Comparison of ENCODE assay signal across 2 cellular contexts in the genomic region with DNA sequence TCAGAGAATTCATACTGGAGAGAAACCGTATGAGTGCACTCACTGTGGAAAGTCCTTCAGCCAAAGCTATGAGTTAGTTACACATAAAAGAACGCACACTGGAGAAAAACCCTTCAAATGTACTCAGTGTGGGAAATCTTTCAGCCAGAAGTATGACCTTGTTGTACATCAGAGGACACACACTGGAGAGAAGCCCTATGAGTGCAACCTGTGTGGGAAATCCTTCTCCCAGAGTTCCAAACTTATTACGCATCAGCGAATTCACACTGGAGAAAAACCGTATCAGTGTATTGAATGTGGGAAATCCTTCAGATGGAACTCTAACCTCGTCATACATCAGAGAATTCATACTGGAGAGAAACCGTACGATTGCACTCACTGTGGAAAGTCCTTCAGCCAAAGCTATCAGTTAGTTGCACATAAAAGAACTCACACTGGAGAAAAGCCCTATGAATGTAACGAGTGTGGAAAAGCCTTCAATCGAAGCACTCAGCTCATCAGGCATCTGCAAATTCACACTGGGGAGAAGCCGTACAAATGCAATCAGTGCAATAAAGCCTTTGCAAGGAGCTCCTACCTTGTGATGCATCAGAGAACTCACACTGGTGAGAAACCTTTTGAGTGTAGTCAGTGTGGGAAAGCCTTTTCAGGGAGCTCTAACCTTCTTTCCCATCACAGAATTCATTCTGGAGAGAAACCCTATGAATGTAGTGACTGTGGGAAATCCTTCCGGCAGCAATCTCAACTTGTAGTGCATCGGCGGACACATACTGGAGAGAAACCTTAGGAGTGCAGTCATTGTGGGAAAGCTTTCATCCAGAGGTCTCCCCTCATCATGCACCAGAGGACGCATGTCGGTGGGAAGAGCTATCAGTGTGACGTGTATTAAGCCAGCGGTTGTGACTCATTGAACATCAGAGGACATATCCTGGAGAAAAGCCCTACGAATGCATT.
A peak's percentile ranks its signal among the peaks of the same experiment; 100 is the strongest.
TF ChIP-seq lines count a peak whose summit lies in the region.

No MANE protein-coding gene starts in this region.

TF ChIP-seq in HepG2, 621 proteins besides CTCF, POLR2A, EP300 and RAD21 (continues in another document):
- TF ChIP-seq NR1H2 (CRISPR knock-in tag; IDR thresholded peaks at IDR 0.05; ENCODE audit: borderline replicate concordance, low read depth) (no peak), ZNF274 (CRISPR knock-in tag; IDR thresholded peaks at IDR 0.05) (peak; percentile 100), RELA (CRISPR knock-in tag; IDR thresholded peaks at IDR 0.05) (no peak), SETDB1 (CRISPR knock-in tag; IDR thresholded peaks at IDR 0.05; ENCODE audit: borderline replicate concordance) (no peak), RXRB (CRISPR knock-in tag; IDR thresholded peaks at IDR 0.05; ENCODE audit: borderline replicate concordance) (no peak), AGO2 (optimal IDR thresholded peaks at IDR 0.05; ENCODE audit: low read depth, low read length) (no peak), ZNF550 (CRISPR knock-in tag; IDR thresholded peaks at IDR 0.05; ENCODE audit: borderline replicate concordance) (no peak), ZSCAN30 (CRISPR knock-in tag; IDR thresholded peaks at IDR 0.05) (no peak), FOXO1 (CRISPR knock-in tag; IDR thresholded peaks at IDR 0.05) (no peak), HOXA3 (CRISPR knock-in tag; IDR thresholded peaks at IDR 0.05) (no peak), ZSCAN22 (CRISPR knock-in tag; IDR thresholded peaks at IDR 0.05) (no peak), ZNF75D (CRISPR knock-in tag; IDR thresholded peaks at IDR 0.05; ENCODE audit: borderline replicate concordance) (0 out of 2 replicates have a peak, but pooled peaks have one; percentile 49), RFXANK (CRISPR knock-in tag; IDR thresholded peaks at IDR 0.05) (no peak), PHF21A (CRISPR knock-in tag; IDR thresholded peaks at IDR 0.05) (no peak), ZNF431 (CRISPR knock-in tag; IDR thresholded peaks at IDR 0.05; ENCODE audit: borderline replicate concordance, low read depth) (no peak)
- TF ChIP-seq, protein P1, sequence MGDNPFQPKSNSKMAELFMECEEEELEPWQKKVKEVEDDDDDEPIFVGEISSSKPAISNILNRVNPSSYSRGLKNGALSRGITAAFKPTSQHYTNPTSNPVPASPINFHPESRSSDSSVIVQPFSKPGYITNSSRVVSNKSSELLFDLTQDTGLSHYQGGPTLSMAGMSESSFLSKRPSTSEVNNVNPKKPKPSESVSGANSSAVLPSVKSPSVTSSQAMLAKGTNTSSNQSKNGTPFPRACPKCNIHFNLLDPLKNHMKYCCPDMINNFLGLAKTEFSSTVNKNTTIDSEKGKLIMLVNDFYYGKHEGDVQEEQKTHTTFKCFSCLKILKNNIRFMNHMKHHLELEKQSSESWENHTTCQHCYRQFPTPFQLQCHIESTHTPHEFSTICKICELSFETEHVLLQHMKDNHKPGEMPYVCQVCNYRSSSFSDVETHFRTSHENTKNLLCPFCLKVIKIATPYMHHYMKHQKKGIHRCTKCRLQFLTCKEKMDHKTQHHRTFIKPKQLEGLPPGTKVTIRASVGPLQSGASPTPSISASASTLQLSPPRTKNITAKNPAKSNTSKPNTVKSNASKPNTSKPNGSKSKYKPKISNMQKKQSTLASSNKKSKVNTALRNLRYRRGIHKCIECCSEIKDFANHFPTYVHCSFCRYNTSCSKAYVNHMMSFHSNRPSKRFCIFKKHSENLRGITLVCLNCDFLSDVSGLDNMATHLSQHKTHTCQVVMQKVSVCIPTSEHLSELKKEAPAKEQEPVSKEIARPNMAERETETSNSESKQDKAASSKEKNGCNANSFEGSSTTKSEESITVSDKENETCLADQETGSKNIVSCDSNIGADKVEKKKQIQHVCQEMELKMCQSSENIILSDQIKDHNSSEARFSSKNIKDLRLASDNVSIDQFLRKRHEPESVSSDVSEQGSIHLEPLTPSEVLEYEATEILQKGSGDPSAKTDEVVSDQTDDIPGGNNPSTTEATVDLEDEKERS (CRISPR knock-in tag; IDR thresholded peaks at IDR 0.05) = peak; percentile 65; the same call in 1 of the 2 replicates
- TF ChIP-seq, protein P2, sequence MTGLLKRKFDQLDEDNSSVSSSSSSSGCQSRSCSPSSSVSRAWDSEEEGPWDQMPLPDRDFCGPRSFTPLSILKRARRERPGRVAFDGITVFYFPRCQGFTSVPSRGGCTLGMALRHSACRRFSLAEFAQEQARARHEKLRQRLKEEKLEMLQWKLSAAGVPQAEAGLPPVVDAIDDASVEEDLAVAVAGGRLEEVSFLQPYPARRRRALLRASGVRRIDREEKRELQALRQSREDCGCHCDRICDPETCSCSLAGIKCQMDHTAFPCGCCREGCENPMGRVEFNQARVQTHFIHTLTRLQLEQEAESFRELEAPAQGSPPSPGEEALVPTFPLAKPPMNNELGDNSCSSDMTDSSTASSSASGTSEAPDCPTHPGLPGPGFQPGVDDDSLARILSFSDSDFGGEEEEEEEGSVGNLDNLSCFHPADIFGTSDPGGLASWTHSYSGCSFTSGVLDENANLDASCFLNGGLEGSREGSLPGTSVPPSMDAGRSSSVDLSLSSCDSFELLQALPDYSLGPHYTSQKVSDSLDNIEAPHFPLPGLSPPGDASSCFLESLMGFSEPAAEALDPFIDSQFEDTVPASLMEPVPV (CRISPR knock-in tag; IDR thresholded peaks at IDR 0.05) = no peak
- TF ChIP-seq, protein P3, sequence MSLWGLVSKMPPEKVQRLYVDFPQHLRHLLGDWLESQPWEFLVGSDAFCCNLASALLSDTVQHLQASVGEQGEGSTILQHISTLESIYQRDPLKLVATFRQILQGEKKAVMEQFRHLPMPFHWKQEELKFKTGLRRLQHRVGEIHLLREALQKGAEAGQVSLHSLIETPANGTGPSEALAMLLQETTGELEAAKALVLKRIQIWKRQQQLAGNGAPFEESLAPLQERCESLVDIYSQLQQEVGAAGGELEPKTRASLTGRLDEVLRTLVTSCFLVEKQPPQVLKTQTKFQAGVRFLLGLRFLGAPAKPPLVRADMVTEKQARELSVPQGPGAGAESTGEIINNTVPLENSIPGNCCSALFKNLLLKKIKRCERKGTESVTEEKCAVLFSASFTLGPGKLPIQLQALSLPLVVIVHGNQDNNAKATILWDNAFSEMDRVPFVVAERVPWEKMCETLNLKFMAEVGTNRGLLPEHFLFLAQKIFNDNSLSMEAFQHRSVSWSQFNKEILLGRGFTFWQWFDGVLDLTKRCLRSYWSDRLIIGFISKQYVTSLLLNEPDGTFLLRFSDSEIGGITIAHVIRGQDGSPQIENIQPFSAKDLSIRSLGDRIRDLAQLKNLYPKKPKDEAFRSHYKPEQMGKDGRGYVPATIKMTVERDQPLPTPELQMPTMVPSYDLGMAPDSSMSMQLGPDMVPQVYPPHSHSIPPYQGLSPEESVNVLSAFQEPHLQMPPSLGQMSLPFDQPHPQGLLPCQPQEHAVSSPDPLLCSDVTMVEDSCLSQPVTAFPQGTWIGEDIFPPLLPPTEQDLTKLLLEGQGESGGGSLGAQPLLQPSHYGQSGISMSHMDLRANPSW (CRISPR knock-in tag; IDR thresholded peaks at IDR 0.05; ENCODE audit: borderline replicate concordance) = no peak
- TF ChIP-seq, protein P4, sequence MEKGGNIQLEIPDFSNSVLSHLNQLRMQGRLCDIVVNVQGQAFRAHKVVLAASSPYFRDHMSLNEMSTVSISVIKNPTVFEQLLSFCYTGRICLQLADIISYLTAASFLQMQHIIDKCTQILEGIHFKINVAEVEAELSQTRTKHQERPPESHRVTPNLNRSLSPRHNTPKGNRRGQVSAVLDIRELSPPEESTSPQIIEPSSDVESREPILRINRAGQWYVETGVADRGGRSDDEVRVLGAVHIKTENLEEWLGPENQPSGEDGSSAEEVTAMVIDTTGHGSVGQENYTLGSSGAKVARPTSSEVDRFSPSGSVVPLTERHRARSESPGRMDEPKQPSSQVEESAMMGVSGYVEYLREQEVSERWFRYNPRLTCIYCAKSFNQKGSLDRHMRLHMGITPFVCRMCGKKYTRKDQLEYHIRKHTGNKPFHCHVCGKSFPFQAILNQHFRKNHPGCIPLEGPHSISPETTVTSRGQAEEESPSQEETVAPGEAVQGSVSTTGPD (CRISPR knock-in tag; IDR thresholded peaks at IDR 0.05) = no peak

TF ChIP-seq in SK-N-SH treated with all-trans-retinoic acid at 6 μM for 48 hours, 23 proteins besides CTCF, POLR2A, EP300 and RAD21:
- TF ChIP-seq, protein P5, sequence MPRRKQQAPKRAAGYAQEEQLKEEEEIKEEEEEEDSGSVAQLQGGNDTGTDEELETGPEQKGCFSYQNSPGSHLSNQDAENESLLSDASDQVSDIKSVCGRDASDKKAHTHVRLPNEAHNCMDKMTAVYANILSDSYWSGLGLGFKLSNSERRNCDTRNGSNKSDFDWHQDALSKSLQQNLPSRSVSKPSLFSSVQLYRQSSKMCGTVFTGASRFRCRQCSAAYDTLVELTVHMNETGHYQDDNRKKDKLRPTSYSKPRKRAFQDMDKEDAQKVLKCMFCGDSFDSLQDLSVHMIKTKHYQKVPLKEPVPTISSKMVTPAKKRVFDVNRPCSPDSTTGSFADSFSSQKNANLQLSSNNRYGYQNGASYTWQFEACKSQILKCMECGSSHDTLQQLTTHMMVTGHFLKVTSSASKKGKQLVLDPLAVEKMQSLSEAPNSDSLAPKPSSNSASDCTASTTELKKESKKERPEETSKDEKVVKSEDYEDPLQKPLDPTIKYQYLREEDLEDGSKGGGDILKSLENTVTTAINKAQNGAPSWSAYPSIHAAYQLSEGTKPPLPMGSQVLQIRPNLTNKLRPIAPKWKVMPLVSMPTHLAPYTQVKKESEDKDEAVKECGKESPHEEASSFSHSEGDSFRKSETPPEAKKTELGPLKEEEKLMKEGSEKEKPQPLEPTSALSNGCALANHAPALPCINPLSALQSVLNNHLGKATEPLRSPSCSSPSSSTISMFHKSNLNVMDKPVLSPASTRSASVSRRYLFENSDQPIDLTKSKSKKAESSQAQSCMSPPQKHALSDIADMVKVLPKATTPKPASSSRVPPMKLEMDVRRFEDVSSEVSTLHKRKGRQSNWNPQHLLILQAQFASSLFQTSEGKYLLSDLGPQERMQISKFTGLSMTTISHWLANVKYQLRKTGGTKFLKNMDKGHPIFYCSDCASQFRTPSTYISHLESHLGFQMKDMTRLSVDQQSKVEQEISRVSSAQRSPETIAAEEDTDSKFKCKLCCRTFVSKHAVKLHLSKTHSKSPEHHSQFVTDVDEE (CRISPR knock-in tag; IDR thresholded peaks at IDR 0.05) = no peak
- TF ChIP-seq OSR1 (CRISPR knock-in tag; IDR thresholded peaks at IDR 0.05) (no peak), GLIS3 (CRISPR knock-in tag; IDR thresholded peaks at IDR 0.05) (no peak), ARNTL (CRISPR knock-in tag; IDR thresholded peaks at IDR 0.05; ENCODE audit: borderline replicate concordance, low read depth) (no peak), ZNF8 (CRISPR knock-in tag; IDR thresholded peaks at IDR 0.05) (no peak)
- TF ChIP-seq, protein P6, sequence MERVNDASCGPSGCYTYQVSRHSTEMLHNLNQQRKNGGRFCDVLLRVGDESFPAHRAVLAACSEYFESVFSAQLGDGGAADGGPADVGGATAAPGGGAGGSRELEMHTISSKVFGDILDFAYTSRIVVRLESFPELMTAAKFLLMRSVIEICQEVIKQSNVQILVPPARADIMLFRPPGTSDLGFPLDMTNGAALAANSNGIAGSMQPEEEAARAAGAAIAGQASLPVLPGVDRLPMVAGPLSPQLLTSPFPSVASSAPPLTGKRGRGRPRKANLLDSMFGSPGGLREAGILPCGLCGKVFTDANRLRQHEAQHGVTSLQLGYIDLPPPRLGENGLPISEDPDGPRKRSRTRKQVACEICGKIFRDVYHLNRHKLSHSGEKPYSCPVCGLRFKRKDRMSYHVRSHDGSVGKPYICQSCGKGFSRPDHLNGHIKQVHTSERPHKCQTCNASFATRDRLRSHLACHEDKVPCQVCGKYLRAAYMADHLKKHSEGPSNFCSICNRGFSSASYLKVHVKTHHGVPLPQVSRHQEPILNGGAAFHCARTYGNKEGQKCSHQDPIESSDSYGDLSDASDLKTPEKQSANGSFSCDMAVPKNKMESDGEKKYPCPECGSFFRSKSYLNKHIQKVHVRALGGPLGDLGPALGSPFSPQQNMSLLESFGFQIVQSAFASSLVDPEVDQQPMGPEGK (CRISPR knock-in tag; IDR thresholded peaks at IDR 0.05; ENCODE audit: borderline replicate concordance) = no peak
